Comparison of ENCODE assay signal across 1 cellular context in genomic region chr3:134496481-134497071, GRCh38.
TF ChIP-seq lines count a peak whose summit lies in the region.

No MANE protein-coding gene starts in this region.

TF ChIP-seq in SK-N-SH, 30 proteins besides CTCF, POLR2A, EP300 and RAD21 (continued from another document):
- TF ChIP-seq FOXM1 (IDR thresholded peaks at IDR 0.05; ENCODE audit: low read depth): no peak
- TF ChIP-seq POLR2AphosphoS5 (IDR thresholded peaks at IDR 0.05; ENCODE audit: low read depth, low read length): 0 out of 2 replicates have a peak, but pooled peaks have one; percentile 21
- TF ChIP-seq, protein P1, sequence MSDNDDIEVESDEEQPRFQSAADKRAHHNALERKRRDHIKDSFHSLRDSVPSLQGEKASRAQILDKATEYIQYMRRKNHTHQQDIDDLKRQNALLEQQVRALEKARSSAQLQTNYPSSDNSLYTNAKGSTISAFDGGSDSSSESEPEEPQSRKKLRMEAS (IDR thresholded peaks at IDR 0.05; ENCODE audit: low read depth): no peak
- no peak for TF ChIP-seq NFIC (IDR thresholded peaks at IDR 0.05; ENCODE audit: borderline replicate concordance)
- no peak for TF ChIP-seq GABPA (IDR thresholded peaks at IDR 0.05; ENCODE audit: low read depth)
- TF ChIP-seq CHD2 (IDR thresholded peaks at IDR 0.05; ENCODE audit: low read length, partially characterized antibody): peak; percentile 76
TF ChIP-seq in SK-N-SH: peak in this region for 7.
